In the genomic region with DNA sequence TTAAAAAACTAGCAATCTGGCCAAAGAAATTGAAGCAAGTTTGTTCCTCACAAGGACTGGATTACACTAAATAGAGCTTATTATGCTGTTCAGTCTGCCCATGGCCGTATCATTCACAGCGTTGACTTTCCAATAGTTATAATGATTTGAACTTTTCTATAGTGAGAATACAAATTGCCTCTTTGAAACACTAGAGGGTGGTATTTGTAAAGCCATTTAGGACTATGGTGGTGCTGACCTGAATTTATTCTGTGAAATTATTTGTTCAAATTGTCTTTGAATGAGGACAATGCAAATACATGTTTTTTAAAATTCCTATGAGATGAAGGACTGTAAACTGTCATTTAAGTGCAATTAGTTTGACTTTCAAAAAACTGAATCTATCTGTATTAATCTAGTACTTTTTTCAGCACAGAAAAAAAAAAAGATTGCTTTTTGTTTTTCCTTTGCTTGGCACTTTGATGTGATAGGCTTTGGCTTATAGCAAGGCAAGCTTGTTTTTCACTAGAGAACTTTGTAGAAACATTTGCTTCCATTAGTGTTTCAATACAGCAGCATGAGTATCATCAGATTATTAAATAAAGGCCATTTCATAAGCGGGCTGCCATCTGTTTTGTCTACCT, we compare ENCODE assay signal across 9 cellular contexts.
DNase-seq lines count a peak whose midpoint lies in the region; ATAC-seq, FAIRE-seq and TF ChIP-seq lines count a peak whose summit lies in the region.
"Had no signal": no experiment of that assay in that cellular context is flagged by ENCODE, and none has a peak within 500 bp of the region (broad histone marks: within the 10 kb centered on the region; RNA-seq: fewer than 3 reads in every experiment).

No MANE protein-coding gene starts in this region.

- H3K4me3 ChIP-seq in PC-3 (ENCODE audit: low read length) (no peak overlapping the region), fibroblast of the aortic adventitia (ENCODE audit: low read depth, low read length) (no peak overlapping the region)
- H3K4me3 ChIP-seq: skin epidermis had no signal

- no peaks in the 10 kb centered on the region for H3K36me3 ChIP-seq in PC-3 (ENCODE audit: low read depth, low read length)

- POLR2A ChIA-PET in PC-3 (lab: Charles Lee; ENCODE audit: unreplicated experiment): no interaction called here

- H3K9me2 ChIP-seq in PC-3 (replicated peaks; ENCODE audit: low read length): no peaks in the 10 kb centered on the region

- DNase-seq in NCI-H2196 (lab: John Stamatoyannopoulos, UW; ENCODE audit: unreplicated experiment): peak; percentile 11
- no peak for DNase-seq in NCI-H2196 treated with DMSO at 0.1 percent for 48 hours (lab: John Stamatoyannopoulos, UW; ENCODE audit: unreplicated experiment)
- DNase-seq in PC-3: peak; percentile 62
- peak; percentile 36 for DNase-seq in fibroblast of the aortic adventitia (ENCODE audit: low read depth)
- DNase-seq in urothelium cell line (ENCODE audit: low spot score): peak; percentile 3
- DNase-seq in germinal center (ENCODE audit: low spot score): no peak

- CTCF ChIA-PET in PC-3 (lab: Charles Lee): interaction anchor here (0.7 to 1.6 kb wide), 6 partner anchors 55 to 684 kb away, joined by 3 to 4 read pairs (median 3); a partner anchor contains a TSS

- H3F3A ChIP-seq in PC-3 (ENCODE audit: low read length, unreplicated experiment): no peaks in the 10 kb centered on the region

- H2AFZ ChIP-seq in PC-3 (ENCODE audit: low read length): 0 out of 2 replicates have a peak overlapping the region, but pooled peaks have one; percentile 16

- TF ChIP-seq CTCF in PC-3 (conservative IDR thresholded peaks at IDR 0.05; ENCODE audit: low read depth, low read length) (peak; percentile 71), fibroblast of the aortic adventitia (IDR thresholded peaks at IDR 0.05; ENCODE audit: insufficient read depth, low read length) (peak; percentile 54)

- H3K4me2 ChIP-seq in PC-3 (ENCODE audit: low read length): no peak overlapping the region

- FAIRE-seq in urothelium cell line (lab: Jason Lieb, UNC): no peak

- peak; percentile 68 for ATAC-seq in HG03439 (IDR thresholded peaks at IDR 0.05; ENCODE audit: unreplicated experiment)
- peak; percentile 57 for ATAC-seq in PC-3
- ATAC-seq in GM21515 (IDR thresholded peaks at IDR 0.05; ENCODE audit: unreplicated experiment): no peak

- H3K9me3 ChIP-seq in PC-3 (ENCODE audit: low read length): no peaks in the 10 kb centered on the region

- no peaks in the 10 kb centered on the region for H3K27me3 ChIP-seq in PC-3 (ENCODE audit: low read length)

- no TSS peak for BruUV-seq in PC-3 (replicated peaks; lab: Mats Ljungman, UMichigan)

- intact Hi-C loops in PC-3 (cut with micrococcal nuclease): loop anchor here (1.0 to 5.0 kb wide), 3 partner anchors 612 to 685 kb away; a partner anchor contains a TSS

- no peak overlapping the region for H3K9ac ChIP-seq in PC-3 (ENCODE audit: low read length)

- H3K79me2 ChIP-seq in PC-3 (ENCODE audit: low read length): no peaks in the 10 kb centered on the region

- peaks cover 4% of the 10 kb centered on the region; the same call in 1 of the 2 replicates for H3K4me1 ChIP-seq in PC-3 (ENCODE audit: insufficient read depth, low read length)

- H3K27ac ChIP-seq in PC-3 (ENCODE audit: low read length): no peak overlapping the region
- H3K27ac ChIP-seq: skin epidermis had no signal

- H4K20me1 ChIP-seq in PC-3 (ENCODE audit: low read length): no peaks in the 10 kb centered on the region

Comparison
In these comparisons a context has a peak if more than half of its experiments do, and no peak if none do; other contexts are left out.
1. DNase-seq: peak in NCI-H2196 (single experiment), PC-3 (single experiment), fibroblast of the aortic adventitia (single experiment) and urothelium cell line (single experiment); none in NCI-H2196 treated with DMSO at 0.1 percent for 48 hours (single experiment) and germinal center (single experiment).